Comparison of ENCODE assay signal across 8 cellular contexts in the genomic region with DNA sequence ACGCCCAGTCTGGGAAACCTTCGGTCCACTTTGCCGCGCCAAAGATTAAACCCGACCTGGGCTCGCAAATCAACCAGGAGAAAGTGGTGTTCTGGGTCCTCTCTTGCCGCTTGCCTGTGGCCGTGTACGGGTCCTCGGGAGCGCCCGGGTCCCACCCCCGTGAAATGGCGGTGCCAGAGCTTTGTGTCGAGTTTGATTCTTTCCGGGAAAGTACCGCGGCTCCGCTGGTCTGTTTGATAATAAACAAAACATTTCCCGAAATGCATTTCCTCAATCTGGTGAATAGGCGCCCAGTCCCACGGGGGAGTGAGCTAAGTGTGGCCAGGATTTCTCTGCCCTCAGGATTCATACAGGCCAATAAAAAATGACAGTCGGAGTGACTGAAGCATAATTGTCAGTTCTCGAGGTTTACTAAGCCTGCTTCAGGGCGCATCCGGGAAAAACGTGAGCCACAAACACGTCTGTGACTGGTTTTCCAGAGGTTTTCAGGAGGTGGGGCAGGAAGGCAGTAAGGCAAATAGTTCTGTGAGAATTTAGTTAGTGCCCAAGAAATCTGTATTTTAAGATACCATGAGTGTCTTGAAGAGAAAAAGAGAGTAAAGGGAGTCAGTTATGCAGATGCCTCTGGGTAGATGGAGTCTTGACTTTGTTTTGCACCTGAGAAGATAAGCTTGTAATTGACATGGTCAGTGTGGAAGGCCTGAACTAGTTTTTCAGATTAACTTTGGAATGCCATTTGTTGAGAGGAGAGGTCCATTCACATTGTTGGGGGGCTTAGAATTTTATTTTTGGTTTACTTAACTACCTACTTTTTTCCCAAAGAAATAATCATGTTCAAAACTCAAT. TPM values are rescaled to one million over a fixed set of nuclear protein-coding genes. Genes with fewer than 3 reads are reported as not detected.
DNase-seq lines count a peak whose midpoint lies in the region; FAIRE-seq and TF ChIP-seq lines count a peak whose summit lies in the region.

No MANE protein-coding gene starts in this region.

- no peak for DNase-seq in GM06990 (ENCODE audit: extremely low read depth, insufficient read length)
- peak; percentile 47 for DNase-seq in H54 (ENCODE audit: insufficient read length, low spot score)
- peak; percentile 82 for DNase-seq in LNCaP clone FGC (ENCODE audit: low read depth)
- DNase-seq in T-helper 2 cell treated with Interferon-gamma antibody and Interleukin-4, amounts not matched to agents 5 μg/mL and 100 μg/mL, for 36 hours (ENCODE audit: low spot score), result peak; percentile 73
- DNase-seq in astrocyte of the spinal cord (ENCODE audit: low read depth, low spot score), result peak; percentile 67
- DNase-seq in D721Med (ENCODE audit: insufficient read length, low spot score), result no peak

- peaks cover 27% of the 10 kb centered on the region for H3K4me1 Mint-ChIP-seq in T-helper 2 cell treated with Interferon-gamma antibody and Interleukin-4, amounts not matched to agents 5 μg/mL and 100 μg/mL, for 36 hours (ENCODE audit: low read depth)

- no peak overlapping the region for H3K27ac Mint-ChIP-seq in T-helper 2 cell treated with Interferon-gamma antibody and Interleukin-4, amounts not matched to agents 5 μg/mL and 100 μg/mL, for 36 hours

- H3K36me3 ChIP-seq in GM06990 (ENCODE audit: control insufficient read depth, insufficient read depth, low read length), result no peaks in the 10 kb centered on the region; the same call in 1 of the 2 replicates
- H3K36me3 ChIP-seq in iPS-15b (ENCODE audit: control insufficient read depth, insufficient read depth, low read length), result peaks cover 3% of the 10 kb centered on the region
- no peaks in the 10 kb centered on the region for H3K36me3 ChIP-seq in skeletal muscle tissue (ENCODE audit: control insufficient read depth in 3 of 3, insufficient read depth in 3 of 3, low read length in 3 of 3)

- no peak for TF ChIP-seq CTCF in GM06990 (IDR thresholded peaks at IDR 0.05; ENCODE audit: insufficient read depth, low read length, poor library complexity, severe bottlenecking)
- no peak for TF ChIP-seq CTCF in LNCaP clone FGC (IDR thresholded peaks at IDR 0.05; ENCODE audit: control insufficient read depth, extremely low read depth, insufficient read depth)
- no peak for TF ChIP-seq CTCF in astrocyte of the spinal cord (IDR thresholded peaks at IDR 0.05; ENCODE audit: low read depth, low read length)
- no peak for TF ChIP-seq CTCF in D721Med (IDR thresholded peaks at IDR 0.05; ENCODE audit: insufficient read depth, missing control alignments)

- in situ Hi-C loops in astrocyte of the spinal cord (cut with HindIII; ENCODE audit: low sequenced_read_pairs), result no loop called here

- H3K9ac ChIP-seq in iPS-15b (ENCODE audit: low read depth, low read length) (peak overlapping the region; percentile 87), skeletal muscle tissue (ENCODE audit: low read depth in 1 of 3, low read length in 3 of 3) (peak overlapping the region; percentile 95 to 98 (median 97))

- H3K4me1 ChIP-seq in iPS-15b (ENCODE audit: control insufficient read depth, insufficient read depth, low read length) (no peaks in the 10 kb centered on the region), skeletal muscle tissue (ENCODE audit: control insufficient read depth in 3 of 3, insufficient read depth in 3 of 3, low read length in 3 of 3) (peaks cover 13 to 23% (median 15%) of the 10 kb centered on the region in 3 donors)

- TF ChIP-seq POLR2A in H54 (IDR thresholded peaks at IDR 0.05; ENCODE audit: low read depth, low read length), result no peak; the same call in 1 of the 2 replicates

- peak; percentile 58 for FAIRE-seq in H54 (lab: Jason Lieb, UNC)
- FAIRE-seq in D721Med (lab: Jason Lieb, UNC), result no peak

- no peak overlapping the region for H3K4me3 Mint-ChIP-seq in T-helper 2 cell treated with Interferon-gamma antibody and Interleukin-4, amounts not matched to agents 5 μg/mL and 100 μg/mL, for 36 hours

- no peaks in the 10 kb centered on the region for H3K9me3 Mint-ChIP-seq in T-helper 2 cell treated with Interferon-gamma antibody and Interleukin-4, amounts not matched to agents 5 μg/mL and 100 μg/mL, for 36 hours

- H3K4me3 ChIP-seq in GM06990 (replicated peaks; ENCODE audit: low read depth, low read length), result peak overlapping the region; percentile 98
- peak overlapping the region; percentile 94 for H3K4me3 ChIP-seq in LNCaP clone FGC (ENCODE audit: low read depth, low read length)
- peak overlapping the region; percentile 97 for H3K4me3 ChIP-seq in astrocyte of the spinal cord (ENCODE audit: low read depth, low read length)
- peak overlapping the region; percentile 91 for H3K4me3 ChIP-seq in iPS-15b (ENCODE audit: low read depth, low read length)
- H3K4me3 ChIP-seq in skeletal muscle tissue (ENCODE audit: low read length in 3 of 3), result peak overlapping the region; percentile 79 to 98 (median 90)

- H3K36me3 Mint-ChIP-seq in T-helper 2 cell treated with Interferon-gamma antibody and Interleukin-4, amounts not matched to agents 5 μg/mL and 100 μg/mL, for 36 hours (ENCODE audit: low read depth), result peaks cover 11% of the 10 kb centered on the region

- no peaks in the 10 kb centered on the region for H3K27me3 Mint-ChIP-seq in T-helper 2 cell treated with Interferon-gamma antibody and Interleukin-4, amounts not matched to agents 5 μg/mL and 100 μg/mL, for 36 hours (ENCODE audit: low read depth)

- H3K27ac ChIP-seq in skeletal muscle tissue (ENCODE audit: low read depth, low read length), result peak overlapping the region; percentile 92

- H3K9me3 ChIP-seq in iPS-15b (ENCODE audit: control insufficient read depth, insufficient read depth, low read length) (no peaks in the 10 kb centered on the region), skeletal muscle tissue (ENCODE audit: control insufficient read depth in 3 of 3, low read length in 3 of 3) (no peaks in the 10 kb centered on the region)

- H3K27me3 ChIP-seq in GM06990 (replicated peaks; ENCODE audit: control insufficient read depth, insufficient read depth, low read length), result no peaks in the 10 kb centered on the region
- no peaks in the 10 kb centered on the region for H3K27me3 ChIP-seq in iPS-15b (ENCODE audit: control insufficient read depth, insufficient read depth, low read length)
- H3K27me3 ChIP-seq in skeletal muscle tissue (ENCODE audit: control insufficient read depth in 3 of 3, insufficient read depth in 3 of 3, low read length in 3 of 3), result no peaks in the 10 kb centered on the region

RNA-seq across cellular contexts. Expression of a gene that starts 0.7 kb away (rescaled TPM):
- 15.1 TPM for total RNA-seq in skeletal muscle tissue

RNA-seq across cellular contexts. Expression of a gene that starts 59.3 kb away (rescaled TPM):
- 23.0 TPM for total RNA-seq in skeletal muscle tissue

Comparison
In these comparisons a context has a peak if more than half of its experiments do, and no peak if none do; other contexts are left out.
1. DNase-seq: peak in H54 (single experiment), LNCaP clone FGC (single experiment), T-helper 2 cell treated with Interferon-gamma antibody and Interleukin-4, amounts not matched to agents 5 μg/mL and 100 μg/mL, for 36 hours (single experiment) and astrocyte of the spinal cord (single experiment); none in GM06990 (single experiment) and D721Med (single experiment).
2. Peak in every context shown above with its lines, with median percentiles within 50 percentile points of each other: H3K4me3 ChIP-seq.